In the genomic region with DNA sequence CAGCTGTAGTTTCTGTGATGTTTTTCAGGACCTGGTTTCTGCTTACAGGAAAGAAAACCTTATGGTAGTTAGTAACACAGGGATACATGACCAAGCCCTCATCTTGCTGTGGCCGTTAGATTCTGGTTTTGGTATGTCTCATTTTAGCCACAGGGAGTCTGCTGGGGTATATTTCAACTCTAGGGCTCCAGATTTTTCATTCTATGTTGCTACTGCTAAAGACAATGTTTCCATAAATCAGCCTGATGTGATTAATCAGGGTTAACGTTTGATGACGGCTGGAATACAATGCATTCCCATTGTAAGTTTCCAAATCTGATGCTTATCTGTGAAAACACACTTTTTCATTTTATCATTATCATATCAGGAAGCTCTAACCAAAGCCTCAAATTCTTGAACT, we compare ENCODE assay signal across 18 cellular contexts. TPM values are rescaled to one million over a fixed set of nuclear protein-coding genes. Genes with fewer than 3 reads are reported as not detected.
DNase-seq lines count a peak whose midpoint lies in the region; ATAC-seq, FAIRE-seq and TF ChIP-seq lines count a peak whose summit lies in the region.
"Had no signal": no experiment of that assay in that cellular context is flagged by ENCODE, and none has a peak within 500 bp of the region (broad histone marks: within the 10 kb centered on the region; RNA-seq: fewer than 3 reads in every experiment).

No MANE protein-coding gene starts in this region.

- no peak for FAIRE-seq in GM12878 (lab: Jason Lieb, UNC)
- FAIRE-seq: GM18507 had no signal

- peaks cover 11% of the 10 kb centered on the region for H3K4me1 ChIP-seq in GM12878 (ENCODE audit: control insufficient read depth, insufficient read depth, low read length)
- peaks cover 0 to 19% (median 14%) of the 10 kb centered on the region in 6 donors for H3K4me1 ChIP-seq in spleen

- no TSS peak for BruUV-seq in GM12878 (replicated peaks; lab: Mats Ljungman, UMichigan)

- WGBS in GM12878 (ENCODE audit: insufficient coverage, insufficient replicate concordance, low lambda C conversion rate, missing lambda C conversion rate): 29% methylated on average over 3 of the region's 3 CpGs
- 39 to 59% (median 46%) methylated on average over 3 of the region's 3 CpGs for WGBS in spleen, 5 donors

- H3K4me3 ChIP-seq in GM12878 (no peak overlapping the region), spleen (no peak overlapping the region)
- H3K4me3 ChIP-seq: tibial artery had no signal

- in situ Hi-C loops in GM12878 (cut with MboI): no loop called here

- H4K20me1 ChIP-seq in GM12878 (ENCODE audit: control insufficient read depth, insufficient read depth): no peaks in the 10 kb centered on the region

- TF ChIP-seq CTCF in GM12878 (IDR thresholded peaks at IDR 0.05 in 2 of 3, conservative IDR thresholded peaks at IDR 0.05 in 1 of 3; ENCODE audit: control insufficient read depth in 2 of 3, extremely low read depth in 1 of 3, insufficient read depth in 1 of 3, low read depth in 3 of 3, low read length in 3 of 3) (no peak), spleen (IDR thresholded peaks at IDR 0.05 in 8 of 11, conservative IDR thresholded peaks at IDR 0.05 in 3 of 11) (no peak)

- TF ChIP-seq EP300 in GM12878 (IDR thresholded peaks at IDR 0.05; ENCODE audit: borderline replicate concordance in 1 of 2, control insufficient read depth in 1 of 2, low read depth in 2 of 2, low read length in 2 of 2): no peak

- H3K36me3 Mint-ChIP-seq in activated naive CD4-positive, alpha-beta T cell treated with anti-CD3 and anti-CD28 coated beads, Interleukin-2, amount 10 ng/mL, durations not matched to agents 7 days and 5 days: no peaks in the 10 kb centered on the region
- H3K36me3 Mint-ChIP-seq in activated naive CD4-positive, alpha-beta T cell treated with anti-CD3 and anti-CD28 coated beads for 36 hours (ENCODE audit: low read depth): no peaks in the 10 kb centered on the region
- H3K36me3 Mint-ChIP-seq: CD14-positive monocyte had no signal

- no peak for TF ChIP-seq POLR2A in GM12878 (IDR thresholded peaks at IDR 0.05; ENCODE audit: low read depth, low read length)
- TF ChIP-seq POLR2A in spleen (IDR thresholded peaks at IDR 0.05): no peak

- H3K9me3 ChIP-seq in GM12878 (replicated peaks; ENCODE audit: control insufficient read depth, insufficient read depth, low read length): no peaks in the 10 kb centered on the region
- H3K9me3 ChIP-seq in spleen: no peaks in the 10 kb centered on the region
- H3K9me3 ChIP-seq: tibial artery had no signal

- CTCF ChIA-PET in activated naive CD4-positive, alpha-beta T cell treated with anti-CD3 and anti-CD28 coated beads, Interleukin-2, amount 10 ng/mL, durations not matched to agents 7 days and 5 days (lab: Charles Lee): interaction anchor here (0.6 to 3.7 kb wide), 6 partner anchors 10 to 242 kb away, joined by 3 to 30 read pairs (median 5); a partner anchor contains a TSS
- CTCF ChIA-PET in activated naive CD4-positive, alpha-beta T cell treated with anti-CD3 and anti-CD28 coated beads for 36 hours (lab: Charles Lee): interaction anchor here (0.8 to 5.3 kb wide), 9 partner anchors 9 to 211 kb away, joined by 3 to 30 read pairs (median 5); no protein-coding TSS in a partner anchor
- CTCF ChIA-PET in GM12878 (lab: Yijun Ruan, JAX): interaction anchor here (0.5 to 6.4 kb wide), 31 partner anchors 11 to 686 kb away, joined by 3 to 52 read pairs (median 5); a partner anchor contains a TSS

- intact Hi-C loops in activated naive CD4-positive, alpha-beta T cell treated with anti-CD3 and anti-CD28 coated beads for 36 hours (cut with micrococcal nuclease): no loop called here
- intact Hi-C loops in GM12878 (cut with micrococcal nuclease; ENCODE audit: unreplicated experiment): no loop called here
- intact Hi-C loops in spleen (cut with DNase I; ENCODE audit: low total_unique reads): no loop called here

- H3K4me1 Mint-ChIP-seq in activated naive CD4-positive, alpha-beta T cell treated with anti-CD3 and anti-CD28 coated beads, Interleukin-2, amount 10 ng/mL, durations not matched to agents 7 days and 5 days: peaks cover 39% of the 10 kb centered on the region
- peaks cover 24% of the 10 kb centered on the region for H3K4me1 Mint-ChIP-seq in activated naive CD4-positive, alpha-beta T cell treated with anti-CD3 and anti-CD28 coated beads for 36 hours (ENCODE audit: low read depth)
- H3K4me1 Mint-ChIP-seq in stimulated activated naive CD8-positive, alpha-beta T cell treated with anti-CD3 and anti-CD28 coated beads, Interleukin-15, amount 100 ng/mL, for 72 hours: peaks cover 44% of the 10 kb centered on the region

- no peak overlapping the region for H3K9ac ChIP-seq in GM12878 (ENCODE audit: control insufficient read depth, insufficient read depth, low read length)

- POLR2A ChIA-PET in GM12878 (lab: Charles Lee): interaction anchor here (0.6 to 1.0 kb wide), 2 partner anchors 11 to 605 kb away, joined by 3 to 5 read pairs; no protein-coding TSS in a partner anchor

- H3K36me3 ChIP-seq in GM12878 (ENCODE audit: control insufficient read depth in 2 of 2, insufficient read depth in 2 of 2, low read length in 1 of 2): no peaks in the 10 kb centered on the region
- H3K36me3 ChIP-seq in spleen: no peaks in the 10 kb centered on the region
- H3K36me3 ChIP-seq: tibial artery, WERI-Rb-1 had no signal

- H3K27me3 Mint-ChIP-seq in activated naive CD4-positive, alpha-beta T cell treated with anti-CD3 and anti-CD28 coated beads, Interleukin-2, amount 10 ng/mL, durations not matched to agents 7 days and 5 days: peaks cover 4% of the 10 kb centered on the region
- no peaks in the 10 kb centered on the region for H3K27me3 Mint-ChIP-seq in activated naive CD4-positive, alpha-beta T cell treated with anti-CD3 and anti-CD28 coated beads for 36 hours (ENCODE audit: low read depth)
- H3K27me3 Mint-ChIP-seq in stimulated activated naive CD8-positive, alpha-beta T cell treated with anti-CD3 and anti-CD28 coated beads, Interleukin-15, amount 100 ng/mL, for 72 hours: no peaks in the 10 kb centered on the region

- H2AFZ ChIP-seq in GM12878 (ENCODE audit: control insufficient read depth, low read depth, low read length): no peak overlapping the region

- ATAC-seq in GM12878: peak; percentile 74
- ATAC-seq in stimulated activated naive CD8-positive, alpha-beta T cell treated with anti-CD3 and anti-CD28 coated beads, Interleukin-15, amount 100 ng/mL, for 72 hours: peak; percentile 72

- H3K9me3 Mint-ChIP-seq in activated naive CD4-positive, alpha-beta T cell treated with anti-CD3 and anti-CD28 coated beads, Interleukin-2, amount 10 ng/mL, durations not matched to agents 7 days and 5 days: peaks cover 2% of the 10 kb centered on the region
- H3K9me3 Mint-ChIP-seq in activated naive CD4-positive, alpha-beta T cell treated with anti-CD3 and anti-CD28 coated beads for 36 hours: peaks cover 1% of the 10 kb centered on the region
- peaks cover 5 to 11% of the 10 kb centered on the region in 2 donors for H3K9me3 Mint-ChIP-seq in stimulated activated naive CD8-positive, alpha-beta T cell treated with anti-CD3 and anti-CD28 coated beads, Interleukin-15, amount 100 ng/mL, for 72 hours

- SMC1A ChIA-PET in GM12878 (lab: Charles Lee; ENCODE audit: uncharacterized antibody, unreplicated experiment): interaction anchor here (0.6 to 2.7 kb wide), 19 partner anchors 11 to 208 kb away, joined by 3 to 16 read pairs (median 5); a partner anchor contains a TSS

- H3K4me2 ChIP-seq in GM12878 (ENCODE audit: control insufficient read depth, insufficient read depth): no peak overlapping the region

- H3K27me3 ChIP-seq in GM12878 (replicated peaks in 1 of 2; ENCODE audit: control insufficient read depth in 2 of 2, insufficient read depth in 2 of 2, low read length in 1 of 2) (no peaks in the 10 kb centered on the region), spleen (replicated peaks in 1 of 7) (no peaks in the 10 kb centered on the region)
- H3K27me3 ChIP-seq: tibial artery had no signal

- H3K27ac ChIP-seq in GM12878 (ENCODE audit: control insufficient read depth, insufficient read depth) (no peak overlapping the region), spleen (no peak overlapping the region)
- H3K27ac ChIP-seq: tibial artery, WERI-Rb-1 had no signal

- no peaks in the 10 kb centered on the region for H3K79me2 ChIP-seq in GM12878 (ENCODE audit: control insufficient read depth, insufficient read depth, low read length)

- peak overlapping the region; percentile 25 for H3K27ac Mint-ChIP-seq in activated naive CD4-positive, alpha-beta T cell treated with anti-CD3 and anti-CD28 coated beads, Interleukin-2, amount 10 ng/mL, durations not matched to agents 7 days and 5 days
- no peak overlapping the region for H3K27ac Mint-ChIP-seq in activated naive CD4-positive, alpha-beta T cell treated with anti-CD3 and anti-CD28 coated beads for 36 hours
- H3K27ac Mint-ChIP-seq in stimulated activated naive CD8-positive, alpha-beta T cell treated with anti-CD3 and anti-CD28 coated beads, Interleukin-15, amount 100 ng/mL, for 72 hours: no peak overlapping the region
- H3K27ac Mint-ChIP-seq: CD14-positive monocyte had no signal

- RAD21 ChIA-PET in GM12878 (lab: Charles Lee; ENCODE audit: unreplicated experiment): interaction anchor here (0.8 to 3.1 kb wide), 12 partner anchors 11 to 327 kb away, joined by 3 to 15 read pairs (median 5); a partner anchor contains a TSS

- no peak for TF ChIP-seq RAD21 in GM12878 (IDR thresholded peaks at IDR 0.05; ENCODE audit: insufficient read depth, low read depth, low read length)

- no peak for DNase-seq in activated naive CD4-positive, alpha-beta T cell treated with anti-CD3 and anti-CD28 coated beads, Interleukin-2, amount 10 ng/mL, durations not matched to agents 7 days and 5 days
- no peak for DNase-seq in activated naive CD4-positive, alpha-beta T cell treated with anti-CD3 and anti-CD28 coated beads for 36 hours
- peak; percentile 25 for DNase-seq in OCI-M1 (lab: John Stamatoyannopoulos, UW)
- no peak for DNase-seq in GM12878 (ENCODE audit: low read depth, low spot score)
- no peak for DNase-seq in stimulated activated naive CD8-positive, alpha-beta T cell treated with anti-CD3 and anti-CD28 coated beads, Interleukin-15, amount 100 ng/mL, for 72 hours
- DNase-seq in putamen (ENCODE audit: low spot score): no peak
- DNase-seq in activated CD4-positive, alpha-beta T cell treated with anti-CD3 and anti-CD28 coated beads, Interleukin-2, amount 50 U/mL, for 1 hour: no peak
- DNase-seq in spleen: no peak
- DNase-seq: activated naive CD4-positive, alpha-beta T cell; cortex of kidney; KG1; left cardiac atrium; NCI-H187 treated with DMSO at 0.1 percent for 48 hours; NCI-H510A; tibial artery had no signal

- H3K4me3 Mint-ChIP-seq in activated naive CD4-positive, alpha-beta T cell treated with anti-CD3 and anti-CD28 coated beads, Interleukin-2, amount 10 ng/mL, durations not matched to agents 7 days and 5 days: no peak overlapping the region
- H3K4me3 Mint-ChIP-seq in activated naive CD4-positive, alpha-beta T cell treated with anti-CD3 and anti-CD28 coated beads for 36 hours: no peak overlapping the region
- no peak overlapping the region for H3K4me3 Mint-ChIP-seq in stimulated activated naive CD8-positive, alpha-beta T cell treated with anti-CD3 and anti-CD28 coated beads, Interleukin-15, amount 100 ng/mL, for 72 hours
- H3K4me3 Mint-ChIP-seq: CD14-positive monocyte had no signal

RNA-seq across cellular contexts. Expression of a gene that starts 48.2 kb away (rescaled TPM):
- total RNA-seq in activated naive CD4-positive, alpha-beta T cell treated with anti-CD3 and anti-CD28 coated beads for 36 hours: under 1 TPM; 0.47 to 0.74 TPM
- total RNA-seq in GM12878 (2013; cell fraction: nucleolus; rRNA removed): 72.1 and 75.2 TPM in 2 replicates
- total RNA-seq in GM12878 (2014; rRNA removed) (6.9 and 7.7 TPM in 2 replicates), GM12878 (2014; rRNA removed; fragmentation: Illumina TruSeq; extraction: Trizol) (5.4 and 6.2 TPM in 2 replicates), GM12878 (2021) (7.3 and 7.9 TPM in 2 replicates), spleen (10 to 100 TPM in 6 of 7 donors, 1 to 10 TPM in 1; 8.2 to 38.1 (median 15.6) TPM)
- 12.8 TPM for polyA plus RNA-seq in GM12878 (2011; ENCODE audit: low read depth)
- polyA plus RNA-seq in GM12878 (2011; rRNA removed) (7.2 and 7.6 TPM in 2 replicates), GM12878 (2014; fragmentation: Illumina TruSeq; extraction: Trizol) (4.9 and 6.0 TPM in 2 replicates), GM12878 (2014; fragmentation: Nextera tagmentation; extraction: Ambion mirVana) (10 to 100 TPM in 1 of 2 experiments, 1 to 10 TPM in 1; 9.1 to 10.6 TPM), GM12878 (2014; rRNA removed) (4.7 and 5.7 TPM in 2 replicates), GM12878 (2016; fragmentation: Nextera tagmentation; extraction: Ambion mirVana) (10 to 100 TPM in 1 of 2 experiments, 1 to 10 TPM in 1; 7.4 to 10.9 TPM), spleen (1 to 10 TPM; 2.7 to 4.8 (median 4.1) TPM)
- 7.4 and 8.9 TPM in 2 replicates for polyA plus RNA-seq in GM12878 (2011; cell fraction: cytosol; rRNA removed)
- 7.2 and 16.1 TPM in 2 replicates for polyA plus RNA-seq in GM12878 (2011; cell fraction: nucleus; rRNA removed)
- polyA plus RNA-seq in GM12878 (2012): 11.7 and 12.9 TPM in 2 replicates
- 9.7 and 11.3 TPM in 2 replicates for polyA minus RNA-seq in GM12878 (2011; rRNA and poly(A)+ RNA removed)
- 2.1 and 2.3 TPM in 2 replicates for polyA minus RNA-seq in GM12878 (2011; cell fraction: cytosol; rRNA and poly(A)+ RNA removed)
- 2.5 and 4.0 TPM in 2 replicates for polyA minus RNA-seq in GM12878 (2011; cell fraction: nucleus; rRNA and poly(A)+ RNA removed)
